8 cellular contexts compared by ENCODE assay signal in the genomic region with DNA sequence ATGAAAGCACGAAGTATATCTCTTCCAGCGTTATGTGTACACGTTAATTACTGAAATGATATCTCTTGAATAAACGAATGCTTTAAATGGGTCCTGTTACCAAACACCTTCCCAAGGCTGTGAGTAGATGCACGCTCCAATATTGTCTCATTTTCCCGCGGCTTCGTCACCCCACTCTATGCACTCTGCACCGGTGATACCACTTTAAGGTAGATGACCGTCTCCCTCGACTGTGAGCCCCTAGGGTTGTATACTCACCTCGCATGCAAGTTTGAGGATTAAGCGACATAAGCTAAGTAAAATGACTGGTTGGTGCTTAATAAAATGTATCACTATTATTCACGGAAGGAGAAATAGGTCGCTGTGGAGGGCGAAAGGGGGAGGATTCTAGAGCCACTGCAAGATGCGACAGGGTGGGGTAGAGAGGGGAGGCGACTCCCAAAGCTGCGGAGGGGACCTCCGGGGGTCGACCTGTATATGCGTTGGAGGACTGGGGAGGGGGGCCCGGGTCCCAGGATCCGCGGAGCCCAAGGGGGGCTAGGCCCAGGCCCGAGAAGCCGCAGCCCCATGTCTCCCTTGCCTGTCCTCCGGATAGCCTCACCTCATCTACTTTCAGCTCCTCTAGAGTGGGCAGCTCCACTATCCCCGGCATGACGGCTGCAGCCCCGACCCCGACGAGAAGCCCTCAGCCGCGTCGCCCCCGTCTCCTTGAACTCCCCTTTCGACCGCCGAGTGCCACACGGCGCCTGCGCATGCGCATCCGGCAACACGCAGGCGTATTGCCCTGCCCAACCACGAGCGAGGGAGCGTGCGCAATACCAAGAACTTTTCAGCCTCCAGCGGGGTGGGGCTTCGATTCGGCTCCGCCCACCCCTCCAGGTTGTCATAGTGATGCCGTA. TPM values are rescaled to one million over a fixed set of nuclear protein-coding genes. Genes with fewer than 3 reads are reported as not detected.
DNase-seq lines count a peak whose midpoint lies in the region; ATAC-seq and TF ChIP-seq lines count a peak whose summit lies in the region.

A gene (plus strand): TSS at position 883 of the 899 bp plus-strand sequence. CDS start 65 bp downstream, outside the sequence.
A gene (minus strand): TSS at position 754 of the 899 bp plus-strand sequence. CDS start 102 bp downstream, at position 652.

- no peak for TF ChIP-seq CTCF in C4-2B (conservative IDR thresholded peaks at IDR 0.05)

- H3K27ac Mint-ChIP-seq in activated CD4-positive, alpha-beta T cell treated with anti-CD3 and anti-CD28 coated beads, Interleukin-2, amount 10 ng/mL, durations not matched to agents 7 days and 5 days, result peak within 1 kb of the TSS; percentile 88

- H3K27ac ChIP-seq in C4-2B, result peak within 1 kb of the TSS; percentile 89

- peak within 1 kb of the TSS; percentile 88 for H3K4me3 Mint-ChIP-seq in activated CD4-positive, alpha-beta T cell treated with anti-CD3 and anti-CD28 coated beads, Interleukin-2, amount 10 ng/mL, durations not matched to agents 7 days and 5 days

- H3K4me1 Mint-ChIP-seq in activated CD4-positive, alpha-beta T cell treated with anti-CD3 and anti-CD28 coated beads, Interleukin-2, amount 10 ng/mL, durations not matched to agents 7 days and 5 days, result peaks cover 35% of the 10 kb centered on the region

- peaks cover 17% of the 10 kb centered on the region for H3K27me3 Mint-ChIP-seq in activated CD4-positive, alpha-beta T cell treated with anti-CD3 and anti-CD28 coated beads, Interleukin-2, amount 10 ng/mL, durations not matched to agents 7 days and 5 days

- H3K36me3 Mint-ChIP-seq in activated CD4-positive, alpha-beta T cell treated with anti-CD3 and anti-CD28 coated beads, Interleukin-2, amount 10 ng/mL, durations not matched to agents 7 days and 5 days (ENCODE audit: low read depth), result peaks cover 3% of the 10 kb centered on the region

- CTCF ChIA-PET in activated CD4-positive, alpha-beta T cell treated with anti-CD3 and anti-CD28 coated beads, Interleukin-2, amount 10 ng/mL, durations not matched to agents 7 days and 5 days (lab: Charles Lee), result interaction anchor here (0.6 to 1.0 kb wide), 3 partner anchors 13 to 707 kb away, joined by 3 to 4 read pairs (median 3); no protein-coding TSS in a partner anchor

- ATAC-seq in GM19351 (IDR thresholded peaks at IDR 0.05; ENCODE audit: unreplicated experiment), result peak; percentile 92
- peak; percentile 93 for ATAC-seq in HG03520 (IDR thresholded peaks at IDR 0.05; ENCODE audit: unreplicated experiment)

- POLR2A ChIA-PET in activated CD4-positive, alpha-beta T cell treated with anti-CD3 and anti-CD28 coated beads, Interleukin-2, amount 10 ng/mL, durations not matched to agents 7 days and 5 days (lab: Charles Lee), result no interaction called here

- peaks cover 6% of the 10 kb centered on the region for H3K9me3 Mint-ChIP-seq in activated CD4-positive, alpha-beta T cell treated with anti-CD3 and anti-CD28 coated beads, Interleukin-2, amount 10 ng/mL, durations not matched to agents 7 days and 5 days

- peak; percentile 75 for DNase-seq in NCI-H526 treated with DMSO at 0.1 percent for 48 hours (lab: John Stamatoyannopoulos, UW)
- DNase-seq in activated CD4-positive, alpha-beta T cell treated with anti-CD3 and anti-CD28 coated beads, Interleukin-2, amount 10 ng/mL, durations not matched to agents 7 days and 5 days, result peak; percentile 96
- peak; percentile 96 for DNase-seq in dedifferentiated amniotic fluid mesenchymal stem cell (ENCODE audit: extremely low spot score)
- DNase-seq in left kidney (ENCODE audit: low read depth, low spot score), result peak; percentile 99
- peak; percentile 94 for DNase-seq in stimulated activated CD4-positive, alpha-beta T cell treated with anti-CD3 and anti-CD28 coated beads, Interleukin-1b, Interleukin-23, amount 100 ng/mL, for 48 hours

RNA-seq across cellular contexts. Expression of the first gene that starts in this region (rescaled TPM):
- not detected for total RNA-seq in activated CD4-positive, alpha-beta T cell treated with anti-CD3 and anti-CD28 coated beads, Interleukin-2, amount 10 ng/mL, durations not matched to agents 7 days and 5 days

RNA-seq across cellular contexts. Expression of the second gene that starts in this region (rescaled TPM):
- 10 to 100 TPM; 33.7 to 35.9 TPM for total RNA-seq in activated CD4-positive, alpha-beta T cell treated with anti-CD3 and anti-CD28 coated beads, Interleukin-2, amount 10 ng/mL, durations not matched to agents 7 days and 5 days

Comparison
In these comparisons a context has a peak if more than half of its experiments do, and no peak if none do; other contexts are left out.
1. Peak in every context shown above with its lines: DNase-seq, ATAC-seq and H3K27ac ChIP-seq.